In genomic region chr10:102376901-102377300, GRCh38 we compare ENCODE assay signal across 10 cellular contexts. TPM values are rescaled to one million over a fixed set of nuclear protein-coding genes. Genes with fewer than 3 reads are reported as not detected.
"Had no signal": no experiment of that assay in that cellular context is flagged by ENCODE, and none has a peak within 500 bp of the region (broad histone marks: within the 10 kb centered on the region; RNA-seq: fewer than 3 reads in every experiment).

No MANE protein-coding gene starts in this region.

- FAIRE-seq: HepG2, HTR-8/SVneo, K562 had no signal

- H3K4me1 Mint-ChIP-seq: IgD-negative memory B cell had no signal

- H3K4me2 ChIP-seq: KMS-11 had no signal

- DNase-seq: IMR-90, KBM-7, KG1 had no signal

- H3K4me3 ChIP-seq: K562 had no signal

- ATAC-seq: HepG2, K562 had no signal

- H3K27me3 Mint-ChIP-seq: IgD-negative memory B cell had no signal

- H3K27ac ChIP-seq: HL-60, KMS-11 had no signal

- H3K9ac ChIP-seq: KMS-11 had no signal

- H3K4me3 Mint-ChIP-seq: IgD-negative memory B cell had no signal

- H3K9me3 Mint-ChIP-seq: IgD-negative memory B cell had no signal

RNA-seq across cellular contexts. Expression of gene PSD, which starts 41.7 kb away (rescaled TPM):
- total RNA-seq: HT1080 had no signal
